Comparison of ENCODE assay signal across 8 cellular contexts in the genomic region with DNA sequence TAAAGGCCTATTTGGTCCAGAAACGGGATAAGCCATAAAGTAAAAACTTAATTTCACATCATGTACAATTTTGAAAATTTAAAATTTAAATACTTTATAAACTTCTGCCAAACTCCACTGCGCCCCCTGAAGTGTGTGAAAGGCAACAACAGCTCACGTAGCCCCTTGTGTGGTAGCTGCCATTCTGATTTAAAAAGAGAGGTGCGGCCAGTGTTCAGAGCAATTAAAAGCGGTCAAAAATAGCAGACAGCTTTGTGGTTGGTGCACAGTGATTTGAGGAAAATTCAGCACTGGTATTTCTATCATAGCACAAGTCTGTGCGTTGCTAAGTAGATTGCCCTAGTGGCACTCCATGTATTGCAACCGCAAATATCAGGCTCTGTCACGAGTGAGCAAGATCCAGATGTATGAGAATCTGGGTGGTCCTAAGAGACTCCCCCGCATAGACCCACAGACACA.
DNase-seq lines count a peak whose midpoint lies in the region; ATAC-seq and TF ChIP-seq lines count a peak whose summit lies in the region.
"Had no signal": no experiment of that assay in that cellular context is flagged by ENCODE, and none has a peak within 500 bp of the region (broad histone marks: within the 10 kb centered on the region; RNA-seq: fewer than 3 reads in every experiment).

No MANE protein-coding gene starts in this region.

- H3K27ac Mint-ChIP-seq in brain = no peak overlapping the region
- no peak overlapping the region for H3K27ac Mint-ChIP-seq in mesothelial cell of epicardium
- no peak overlapping the region for H3K27ac Mint-ChIP-seq in activated T-helper 17 cell treated with anti-CD3 and anti-CD28 coated beads, Interleukin-2, amount 50 U/mL, for 72 hours
- H3K27ac Mint-ChIP-seq: activated naive CD4-positive, alpha-beta T cell treated with anti-CD3 and anti-CD28 coated beads, Interleukin-2, amount 50 U/mL, for 24 hours had no signal

- H3K4me1 Mint-ChIP-seq in brain (peaks cover 20% of the 10 kb centered on the region), mesothelial cell of epicardium (peaks cover 11% of the 10 kb centered on the region)
- H3K4me1 Mint-ChIP-seq in activated T-helper 17 cell treated with anti-CD3 and anti-CD28 coated beads, Interleukin-2, amount 50 U/mL, for 72 hours = peaks cover 3% of the 10 kb centered on the region

- 50 to 55% (median 51%) methylated on average over 9 of the region's 9 CpGs for WGBS in heart left ventricle, 4 donors

- TF ChIP-seq POLR2A in heart left ventricle (IDR thresholded peaks at IDR 0.05) = no peak

- no peaks in the 10 kb centered on the region for H3K4me1 ChIP-seq in HUES48 (ENCODE audit: control insufficient read depth, insufficient read depth, low read length)
- H3K4me1 ChIP-seq in heart left ventricle = no peaks in the 10 kb centered on the region

- H3K36me3 Mint-ChIP-seq in brain (no peaks in the 10 kb centered on the region), mesothelial cell of epicardium (no peaks in the 10 kb centered on the region)
- no peaks in the 10 kb centered on the region for H3K36me3 Mint-ChIP-seq in activated T-helper 17 cell treated with anti-CD3 and anti-CD28 coated beads, Interleukin-2, amount 50 U/mL, for 72 hours (ENCODE audit: low read depth)
- H3K36me3 Mint-ChIP-seq: activated naive CD4-positive, alpha-beta T cell treated with anti-CD3 and anti-CD28 coated beads, Interleukin-2, amount 50 U/mL, for 24 hours had no signal

- H3K36me3 ChIP-seq in HUES48 (ENCODE audit: control insufficient read depth, insufficient read depth, low read length) = no peaks in the 10 kb centered on the region
- no peaks in the 10 kb centered on the region for H3K36me3 ChIP-seq in heart left ventricle

- no peak for ATAC-seq in activated T-helper 17 cell treated with anti-CD3 and anti-CD28 coated beads, Interleukin-2, amount 50 U/mL, for 72 hours (replicated peaks)
- no peak for ATAC-seq in GM18858 (IDR thresholded peaks at IDR 0.05; ENCODE audit: unreplicated experiment)
- ATAC-seq in heart left ventricle = no peak

- DNase-seq in Daoy (ENCODE audit: low read depth) (peak; percentile 23), mesothelial cell of epicardium (ENCODE audit: low spot score in 2 of 2, unreplicated experiment in 2 of 2) (no peak), heart left ventricle (no peak)

- H3K4me3 Mint-ChIP-seq in brain (no peak overlapping the region), mesothelial cell of epicardium (no peak overlapping the region)
- no peak overlapping the region for H3K4me3 Mint-ChIP-seq in activated T-helper 17 cell treated with anti-CD3 and anti-CD28 coated beads, Interleukin-2, amount 50 U/mL, for 72 hours
- H3K4me3 Mint-ChIP-seq: activated naive CD4-positive, alpha-beta T cell treated with anti-CD3 and anti-CD28 coated beads, Interleukin-2, amount 50 U/mL, for 24 hours had no signal

- no peak overlapping the region for H3K27ac ChIP-seq in HUES48 (ENCODE audit: low read depth, low read length)
- no peak overlapping the region for H3K27ac ChIP-seq in heart left ventricle

- H3K4me3 ChIP-seq in HUES48 (ENCODE audit: low read depth, low read length) (peak overlapping the region; percentile 27; the same call in 1 of the 2 replicates), heart left ventricle (no peak overlapping the region)

- no peak overlapping the region for H3K9ac ChIP-seq in HUES48 (ENCODE audit: low read depth, low read length)

- H3K9me3 Mint-ChIP-seq in brain = peaks cover 0 to 3% (median 0%) of the 10 kb centered on the region in 5 experiments
- H3K9me3 Mint-ChIP-seq in mesothelial cell of epicardium = peaks cover 6% of the 10 kb centered on the region
- no peaks in the 10 kb centered on the region for H3K9me3 Mint-ChIP-seq in activated T-helper 17 cell treated with anti-CD3 and anti-CD28 coated beads, Interleukin-2, amount 50 U/mL, for 72 hours
- H3K9me3 Mint-ChIP-seq: activated naive CD4-positive, alpha-beta T cell treated with anti-CD3 and anti-CD28 coated beads, Interleukin-2, amount 50 U/mL, for 24 hours had no signal

- H3K9me3 ChIP-seq in HUES48 (ENCODE audit: control insufficient read depth, insufficient read depth, low read length) (no peaks in the 10 kb centered on the region), heart left ventricle (no peaks in the 10 kb centered on the region)

- H3K27me3 ChIP-seq in HUES48 (ENCODE audit: control insufficient read depth, insufficient read depth, low read length) (no peaks in the 10 kb centered on the region), heart left ventricle (no peaks in the 10 kb centered on the region)

- TF ChIP-seq CTCF in brain (conservative IDR thresholded peaks at IDR 0.05) = peak; percentile 23 to 72
- TF ChIP-seq CTCF in mesothelial cell of epicardium (IDR thresholded peaks at IDR 0.05; ENCODE audit: unreplicated experiment) = peak; percentile 65
- peak in 6 of 12 donors; percentile 9 to 28 (median 16) for TF ChIP-seq CTCF in heart left ventricle (IDR thresholded peaks at IDR 0.05)

- H3K27me3 Mint-ChIP-seq in brain (no peaks in the 10 kb centered on the region), mesothelial cell of epicardium (ENCODE audit: low read depth) (peaks cover 6% of the 10 kb centered on the region)
- no peaks in the 10 kb centered on the region for H3K27me3 Mint-ChIP-seq in activated T-helper 17 cell treated with anti-CD3 and anti-CD28 coated beads, Interleukin-2, amount 50 U/mL, for 72 hours
- H3K27me3 Mint-ChIP-seq: activated naive CD4-positive, alpha-beta T cell treated with anti-CD3 and anti-CD28 coated beads, Interleukin-2, amount 50 U/mL, for 24 hours had no signal

- intact Hi-C loops in heart left ventricle (cut with DNase I) = no loop called here
